ENCODE assay signal across 29 cellular contexts in the genomic region with DNA sequence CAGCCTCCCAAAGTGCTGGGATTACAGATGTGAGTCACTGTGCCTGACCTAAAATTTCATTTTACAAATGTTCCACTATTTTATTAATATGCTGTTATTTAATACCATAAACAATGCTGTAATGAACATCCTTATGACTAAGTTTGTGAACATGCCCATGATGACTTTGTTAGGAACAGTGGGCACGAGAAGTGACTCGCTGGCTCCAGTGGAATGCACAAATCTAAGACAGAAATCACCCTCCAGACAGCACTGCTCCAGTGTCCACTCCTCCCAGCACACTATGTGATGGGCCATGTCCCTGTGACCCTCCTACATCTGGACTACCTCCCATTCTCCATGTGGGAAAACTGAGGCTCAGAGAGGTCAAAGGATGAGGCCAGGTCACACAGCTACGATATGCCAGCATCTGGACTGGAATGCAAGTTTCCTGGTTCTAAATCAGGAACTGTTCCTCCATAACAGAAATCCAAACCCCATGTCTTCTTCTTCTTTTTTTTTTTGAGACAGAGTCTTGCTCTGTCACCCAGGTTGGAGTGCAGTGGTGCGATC. TPM values are rescaled to one million over a fixed set of nuclear protein-coding genes. Genes with fewer than 3 reads are reported as not detected.
DNase-seq lines count a peak whose midpoint lies in the region; ATAC-seq, FAIRE-seq and TF ChIP-seq lines count a peak whose summit lies in the region.
"Had no signal": no experiment of that assay in that cellular context is flagged by ENCODE, and none has a peak within 500 bp of the region (broad histone marks: within the 10 kb centered on the region; RNA-seq: fewer than 3 reads in every experiment).

No MANE protein-coding gene starts in this region.

- TF ChIP-seq CTCF in HepG2 (CRISPR knock-in tag; IDR thresholded peaks at IDR 0.05), result no peak
- no peak for TF ChIP-seq CTCF in right lobe of liver (IDR thresholded peaks at IDR 0.05)
- TF ChIP-seq CTCF in fibroblast of mammary gland (conservative IDR thresholded peaks at IDR 0.05; ENCODE audit: control insufficient read depth, insufficient read depth, low read depth, low read length), result no peak
- no peak for TF ChIP-seq CTCF in prostate gland (IDR thresholded peaks at IDR 0.05)

- no peak overlapping the region for H3K9ac ChIP-seq in HepG2 (ENCODE audit: insufficient read depth, low read depth, low read length)

- CTCF ChIA-PET in HepG2 (lab: Yijun Ruan, JAX; ENCODE audit: low intra/inter-chr PET ratio, low total read pairs), result no interaction called here

- H2AFZ ChIP-seq in HepG2 (ENCODE audit: low read length), result no peak overlapping the region

- DNase-seq in HepG2 (ENCODE audit: low spot score), result no peak
- no peak for DNase-seq in right lobe of liver
- peak; percentile 30 for DNase-seq in RKO (ENCODE audit: low spot score)
- peak; percentile 47 for DNase-seq in fibroblast of mammary gland (ENCODE audit: low read depth)
- no peak for DNase-seq in prostate gland (ENCODE audit: low spot score)
- DNase-seq in stimulated activated CD4-positive, alpha-beta T cell treated with anti-CD3 and anti-CD28 coated beads, Interleukin-12 subunit alpha, Interleukin-12 subunit beta, amount 100 ng/mL, for 4 hours, result no peak
- DNase-seq in stimulated activated CD4-positive, alpha-beta T cell treated with anti-CD3 and anti-CD28 coated beads, Interleukin-4, amount 100 ng/mL, for 24 hours, result no peak
- DNase-seq: activated CD4-positive, CD25-positive, alpha-beta regulatory T cell treated with anti-CD3 and anti-CD28 coated beads, Interleukin-2, amount 50 U/mL, for 72 hours; activated T-cell treated with anti-CD3 and anti-CD28 coated beads, Interleukin-2, amount 50 U/mL, for 24 hours; amniotic stem cell; C1 segment of cervical spinal cord; Caco-2; DND-41; effector memory CD4-positive, alpha-beta T cell; KG1; left colon; naive B cell; NCI-H146; NK-92 treated with Interleukin-12 subunit alpha and Interleukin-12 subunit beta, amount 100 ng/mL, for 24 hours; nucleus accumbens; SJCRH30; stimulated activated CD4-positive, alpha-beta T cell treated with anti-CD3 and anti-CD28 coated beads, Interleukin-2, amount 100 ng/mL, for 48 hours; stimulated activated naive B cell treated with anti-CD40 and anti-IgM and Interleukin-4, amounts not matched to agents 10 μg/mL and 1 μg/mL and 100 μg/mL, for 72 hours; T-helper 1 cell had no signal

- H3K9me3 ChIP-seq in HepG2 (ENCODE audit: low read length) (no peaks in the 10 kb centered on the region), right lobe of liver (no peaks in the 10 kb centered on the region), prostate gland (no peaks in the 10 kb centered on the region)
- H3K9me3 ChIP-seq: A549, Caco-2, SJCRH30 had no signal

- H3K27ac ChIP-seq in HepG2 (ENCODE audit: extremely low read length, insufficient read depth, low read length), result no peak overlapping the region
- no peak overlapping the region for H3K27ac ChIP-seq in right lobe of liver
- no peak overlapping the region for H3K27ac ChIP-seq in prostate gland
- H3K27ac ChIP-seq: A549, SJCRH30 had no signal

- H3K27me3 ChIP-seq in HepG2 (ENCODE audit: control insufficient read depth in 1 of 2, insufficient read depth in 2 of 2, low read length in 2 of 2) (no peaks in the 10 kb centered on the region), right lobe of liver (no peaks in the 10 kb centered on the region), prostate gland (replicated peaks; ENCODE audit: insufficient read depth) (no peaks in the 10 kb centered on the region)
- H3K27me3 ChIP-seq: SJCRH30 had no signal

- H3K4me2 ChIP-seq in HepG2 (ENCODE audit: low read depth, low read length), result no peak overlapping the region
- H3K4me2 ChIP-seq: A549 had no signal

- no peak for ATAC-seq in HepG2
- ATAC-seq in right lobe of liver, result no peak
- no peak for ATAC-seq in GM18505 (IDR thresholded peaks at IDR 0.05; ENCODE audit: unreplicated experiment)
- ATAC-seq: A549; left colon; stimulated activated naive B cell treated with anti-CD40 and anti-IgM and Interleukin-4, amounts not matched to agents 10 μg/mL and 1 μg/mL and 100 μg/mL, for 72 hours had no signal

- no peak for FAIRE-seq in HepG2 (lab: Jason Lieb, UNC)
- FAIRE-seq: A549, colon, GM19239, TTC549 had no signal

- TF ChIP-seq RAD21 in HepG2 (CRISPR knock-in tag; IDR thresholded peaks at IDR 0.05), result no peak

- POLR2A ChIA-PET in HepG2 (lab: Yijun Ruan, JAX), result no interaction called here

- no TSS peak for BruUV-seq in HepG2 (replicated peaks; lab: Mats Ljungman, UMichigan)

- no peaks in the 10 kb centered on the region for H3K79me2 ChIP-seq in HepG2 (ENCODE audit: insufficient read depth, low read length)

- intact Hi-C loops in HepG2 (cut with micrococcal nuclease; ENCODE audit: unreplicated experiment) (no loop called here), right lobe of liver (cut with DNase I) (no loop called here), prostate gland (cut with DNase I) (no loop called here)

- peaks cover 14 to 60% of the 10 kb centered on the region in 2 experiments; a peak in 4 of 5 replicates for H3K36me3 ChIP-seq in HepG2 (replicated peaks in 1 of 2; ENCODE audit: control insufficient read depth in 1 of 2, insufficient read depth in 2 of 2, low read length in 2 of 2)
- peaks cover 0 to 88% (median 21%) of the 10 kb centered on the region in 4 donors for H3K36me3 ChIP-seq in right lobe of liver
- H3K36me3 ChIP-seq in prostate gland, result no peaks in the 10 kb centered on the region

- H4K20me1 ChIP-seq in HepG2 (ENCODE audit: insufficient read depth, low read length), result no peaks in the 10 kb centered on the region

- WGBS in HepG2 (ENCODE audit: low lambda C conversion rate), result 98% methylated on average over 4 of the region's 4 CpGs
- 88% methylated on average over 3 of the region's 4 CpGs for WGBS in right lobe of liver (ENCODE audit: insufficient coverage, low coverage, low lambda C conversion rate, missing lambda C conversion rate)
- WGBS in prostate gland, result 99% methylated on average over 4 of the region's 4 CpGs

- TF ChIP-seq EP300 in HepG2 (IDR thresholded peaks at IDR 0.05; ENCODE audit: low read depth in 2 of 2, low read length in 2 of 2) (no peak), HepG2 (CRISPR knock-in tag; IDR thresholded peaks at IDR 0.05; ENCODE audit: borderline replicate concordance) (no peak)

- H3K4me3 ChIP-seq in HepG2 (replicated peaks in 1 of 3; ENCODE audit: insufficient read depth in 1 of 3, low read depth in 2 of 3, low read length in 3 of 3) (no peak overlapping the region), right lobe of liver (no peak overlapping the region), fibroblast of mammary gland (ENCODE audit: control insufficient read depth, low read depth, low read length) (no peak overlapping the region), prostate gland (no peak overlapping the region)
- H3K4me3 ChIP-seq: A549, SJCRH30 had no signal

- TF ChIP-seq POLR2A in HepG2 (IDR thresholded peaks at IDR 0.05; ENCODE audit: insufficient read depth in 1 of 2, low read depth in 2 of 2, low read length in 2 of 2) (no peak), right lobe of liver (IDR thresholded peaks at IDR 0.05) (no peak), GM18505 (IDR thresholded peaks at IDR 0.05; ENCODE audit: borderline replicate concordance, extremely low read depth, insufficient read depth, insufficient read length) (no peak), prostate gland (IDR thresholded peaks at IDR 0.05) (no peak)

- no peaks in the 10 kb centered on the region for H3K4me1 ChIP-seq in HepG2 (ENCODE audit: insufficient read depth, low read length)
- no peaks in the 10 kb centered on the region for H3K4me1 ChIP-seq in right lobe of liver
- H3K4me1 ChIP-seq in prostate gland (replicated peaks), result no peaks in the 10 kb centered on the region
- H3K4me1 ChIP-seq: A549, Caco-2, SJCRH30 had no signal

- in situ Hi-C loops in HepG2 (cut with HindIII; ENCODE audit: extremely low pct_ligation_motif_present, low pct_unique_long_range_greater_than_20kb), result no loop called here

TF ChIP-seq in HepG2, 621 proteins besides CTCF, POLR2A, EP300 and RAD21 (continues in another document):
- peak; percentile 60 for TF ChIP-seq ZNF629 (CRISPR knock-in tag; conservative IDR thresholded peaks at IDR 0.05)

RNA-seq across cellular contexts. Expression of gene GPR68, which starts 57.9 kb away (rescaled TPM):
- total RNA-seq in HepG2 (2016; rRNA removed; fragmentation: Illumina TruSeq; extraction: Trizol) (not detected in 2 replicates), right lobe of liver (under 1 TPM in 3 of 6 experiments, not detected in 3; 0.17 to 0.27 (median 0.19) TPM), prostate gland (1 to 10 TPM in 1 of 2 donors, under 1 TPM in 1; 0.87 to 3.0 TPM)
- total RNA-seq in HepG2 (2016; cell fraction: cytosol; rRNA removed; fragmentation: Illumina TruSeq; extraction: Trizol; ENCODE audit: low read depth), result not detected in 2 replicates
- 0.11 TPM in 1 of 2 replicates, not detected in the other for total RNA-seq in HepG2 (2016; cell fraction: insoluble cytoplasmic fraction; rRNA removed; fragmentation: Illumina TruSeq; extraction: Trizol)
- 0.41 TPM in 1 of 2 replicates, not detected in the other for total RNA-seq in HepG2 (2016; cell fraction: membrane; rRNA removed; fragmentation: Illumina TruSeq; extraction: Trizol)
- not detected in 2 replicates for total RNA-seq in HepG2 (2016; cell fraction: nucleus; rRNA removed; fragmentation: Illumina TruSeq; extraction: Trizol)
- polyA plus RNA-seq in HepG2 (2011; rRNA removed), result not detected in 2 replicates
- not detected in 2 replicates for polyA plus RNA-seq in HepG2 (2011; cell fraction: cytosol; rRNA removed)
- polyA plus RNA-seq in HepG2 (2011; cell fraction: nucleus; rRNA removed), result 0.16 TPM in 1 of 2 replicates, not detected in the other
- polyA plus RNA-seq in HepG2 (2012), result 0.17 and 0.20 TPM in 2 replicates
- not detected in 2 replicates for polyA plus RNA-seq in HepG2 (2016; cell fraction: cytosol; fragmentation: Illumina TruSeq; extraction: Trizol; ENCODE audit: low read depth)
- polyA plus RNA-seq in HepG2 (2016; cell fraction: insoluble cytoplasmic fraction; fragmentation: Illumina TruSeq; extraction: Trizol; ENCODE audit: low read depth), result not detected in 2 replicates
- polyA plus RNA-seq in HepG2 (2016; cell fraction: membrane; fragmentation: Illumina TruSeq; extraction: Trizol; ENCODE audit: low read depth), result not detected in 2 replicates
- polyA plus RNA-seq in HepG2 (2016; cell fraction: nucleus; fragmentation: Illumina TruSeq; extraction: Trizol; ENCODE audit: insufficient read depth, low read depth), result not detected in 2 replicates
- 0.10 and 0.19 TPM in 2 replicates for polyA minus RNA-seq in HepG2 (2011; rRNA and poly(A)+ RNA removed; ENCODE audit: low replicate concordance)
- polyA minus RNA-seq in HepG2 (2011; cell fraction: cytosol; rRNA and poly(A)+ RNA removed), result not detected in 2 replicates
- not detected in 2 replicates for polyA minus RNA-seq in HepG2 (2011; cell fraction: nucleus; rRNA and poly(A)+ RNA removed)
- total RNA-seq: SJCRH30 had no signal

Comparison
In these comparisons a context has a peak if more than half of its experiments do, and no peak if none do; other contexts are left out.
1. DNase-seq: peak in RKO (single experiment) and fibroblast of mammary gland (single experiment); none in HepG2 (single experiment), right lobe of liver (0 of 3), prostate gland (single experiment), stimulated activated CD4-positive, alpha-beta T cell treated with anti-CD3 and anti-CD28 coated beads, Interleukin-12 subunit alpha, Interleukin-12 subunit beta, amount 100 ng/mL, for 4 hours (single experiment) and stimulated activated CD4-positive, alpha-beta T cell treated with anti-CD3 and anti-CD28 coated beads, Interleukin-4, amount 100 ng/mL, for 24 hours (single experiment).